13 cellular contexts compared by ENCODE assay signal in the genomic region with DNA sequence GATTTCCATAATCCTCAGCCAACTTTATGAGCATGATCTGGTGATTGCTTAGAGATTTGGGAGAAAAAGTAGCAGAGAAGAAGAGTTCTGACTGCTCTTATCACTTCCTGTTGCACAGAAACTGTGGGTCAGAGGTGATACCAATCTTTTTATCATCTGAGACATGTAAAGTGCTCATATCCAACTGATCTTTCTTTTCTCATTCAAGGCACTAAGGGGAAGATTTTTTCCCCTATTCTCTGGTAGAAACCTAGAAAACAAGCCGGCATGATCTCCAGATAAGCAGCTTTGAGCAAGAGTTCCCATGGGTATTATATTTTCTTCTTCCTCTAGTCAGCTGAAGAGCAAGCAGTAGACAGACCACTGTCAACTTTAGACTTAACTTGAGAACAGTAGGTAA. TPM values are rescaled to one million over a fixed set of nuclear protein-coding genes. Genes with fewer than 3 reads are reported as not detected.
DNase-seq lines count a peak whose midpoint lies in the region; ATAC-seq, FAIRE-seq and TF ChIP-seq lines count a peak whose summit lies in the region.
"Had no signal": no experiment of that assay in that cellular context is flagged by ENCODE, and none has a peak within 500 bp of the region (broad histone marks: within the 10 kb centered on the region; RNA-seq: fewer than 3 reads in every experiment).

No MANE protein-coding gene starts in this region.

- H3K79me2 ChIP-seq in ACC112 (ENCODE audit: control insufficient read depth, insufficient read depth, low read length, unreplicated experiment) (no peaks in the 10 kb centered on the region), K562 (ENCODE audit: control insufficient read depth, insufficient read depth, low read length) (no peaks in the 10 kb centered on the region)

- no peak overlapping the region for H2AFZ ChIP-seq in ACC112 (ENCODE audit: low read length, unreplicated experiment)
- H2AFZ ChIP-seq in K562 (ENCODE audit: low read depth, low read length), result no peak overlapping the region

- DNase-seq in Panc1 (ENCODE audit: low read depth, low spot score) (no peak), K562 (ENCODE audit: extremely low read depth in 1 of 4, low spot score in 3 of 4) (no peak), left lung (no peak), GM13976 (ENCODE audit: low spot score) (no peak), NCI-H128 (lab: John Stamatoyannopoulos, UW; ENCODE audit: unreplicated experiment) (no peak), Right ventricle myocardium superior (no peak)
- DNase-seq: effector CD4-positive, alpha-beta T cell; H9; RPMI8226; T1000 had no signal

- H3K27me3 ChIP-seq in ACC112 (ENCODE audit: insufficient read depth, low read length) (no peaks in the 10 kb centered on the region), Panc1 (ENCODE audit: control insufficient read depth, insufficient read depth, low read length) (no peaks in the 10 kb centered on the region), K562 (ENCODE audit: control insufficient read depth in 2 of 2, insufficient read depth in 2 of 2, low read length in 2 of 2) (no peaks in the 10 kb centered on the region), left lung (no peaks in the 10 kb centered on the region)

- POLR2A ChIA-PET in Panc1 (lab: Charles Lee) (no interaction called here), K562 (lab: Yijun Ruan, JAX) (no interaction called here)

- H3K9me1 ChIP-seq in K562 (ENCODE audit: control insufficient read depth, insufficient read depth, low read length), result no peaks in the 10 kb centered on the region

- in situ Hi-C loops in Panc1 (cut with HindIII; ENCODE audit: low pct_unique_long_range_greater_than_20kb, low sequenced_read_pairs), result no loop called here
- in situ Hi-C loops in K562 (cut with MboI), result no loop called here
- in situ Hi-C loops in GM13976 (cut with MboI; ENCODE audit: low sequenced_read_pairs, unreplicated experiment), result no loop called here

- no peaks in the 10 kb centered on the region for H4K20me1 ChIP-seq in K562 (replicated peaks; ENCODE audit: control insufficient read depth, insufficient read depth, low read length)

- H3K4me2 ChIP-seq in K562 (ENCODE audit: insufficient read depth, low read length), result no peak overlapping the region

- 0% methylated on average over 1 of the region's 1 CpG for WGBS in K562 (ENCODE audit: insufficient coverage, low coverage, missing lambda C conversion rate)

- ATAC-seq in GM18511 (IDR thresholded peaks at IDR 0.05; ENCODE audit: unreplicated experiment) (peak; percentile 62), Panc1 (peak; percentile 39), K562 (no peak), left lung (no peak), Right ventricle myocardium superior (ENCODE audit: poor library complexity) (no peak)

- H3K4me3 ChIP-seq in ACC112 (ENCODE audit: low read depth, low read length) (peak overlapping the region; percentile 3; the same call in 1 of the 2 replicates), Panc1 (ENCODE audit: low read depth in 2 of 2, low read length in 2 of 2) (no peak overlapping the region), K562 (no peak overlapping the region), left lung (no peak overlapping the region)

- CTCF ChIA-PET in Panc1 (lab: Charles Lee), result no interaction called here
- CTCF ChIA-PET in K562 (lab: Yijun Ruan, JAX; ENCODE audit: low intra/inter-chr PET ratio), result no interaction called here

- TF ChIP-seq CTCF in Panc1 (IDR thresholded peaks at IDR 0.05), result no peak
- no peak for TF ChIP-seq CTCF in K562 (IDR thresholded peaks at IDR 0.05 in 2 of 3, conservative IDR thresholded peaks at IDR 0.05 in 1 of 3; ENCODE audit: insufficient read depth in 2 of 3, low read depth in 1 of 3, low read length in 3 of 3)
- TF ChIP-seq CTCF in left lung (IDR thresholded peaks at IDR 0.05), result no peak
- no peak for TF ChIP-seq CTCF in GM13976 (IDR thresholded peaks at IDR 0.05; ENCODE audit: borderline replicate concordance, control extremely low read depth, extremely low read depth, insufficient read depth, missing control alignments)

- H3K36me3 ChIP-seq in ACC112 (ENCODE audit: insufficient read depth, low read length), result no peaks in the 10 kb centered on the region
- H3K36me3 ChIP-seq in Panc1 (ENCODE audit: control insufficient read depth, insufficient read depth, low read length), result no peaks in the 10 kb centered on the region; the same call in 1 of the 2 replicates
- no peaks in the 10 kb centered on the region for H3K36me3 ChIP-seq in K562 (ENCODE audit: control insufficient read depth, insufficient read depth, low read length)
- H3K36me3 ChIP-seq in left lung, result no peaks in the 10 kb centered on the region

- H3K27ac ChIP-seq in ACC112 (ENCODE audit: low read depth, low read length) (peak overlapping the region; percentile 96), Panc1 (ENCODE audit: low read length) (peak overlapping the region; percentile 81), K562 (ENCODE audit: extremely low read depth, low read depth, low read length) (no peak overlapping the region), left lung (no peak overlapping the region)

- TF ChIP-seq POLR2A in K562 (conservative IDR thresholded peaks at IDR 0.05), result no peak

- no peak for TF ChIP-seq EP300 in K562 (IDR thresholded peaks at IDR 0.05; ENCODE audit: low read length)

- intact Hi-C loops in Panc1 (cut with micrococcal nuclease; ENCODE audit: unreplicated experiment) (no loop called here), K562 (cut with micrococcal nuclease) (no loop called here), left lung (cut with DNase I) (no loop called here), Right ventricle myocardium superior (cut with DNase I) (no loop called here)

- TF ChIP-seq RAD21 in K562 (CRISPR knock-in tag; conservative IDR thresholded peaks at IDR 0.05 in 1 of 2, IDR thresholded peaks at IDR 0.05 in 1 of 2), result no peak

- no TSS peak for BruUV-seq in Panc1 (replicated peaks; lab: Mats Ljungman, UMichigan)
- no TSS peak for BruUV-seq in K562 (replicated peaks; lab: Mats Ljungman, UMichigan)

- no peak overlapping the region for H3K9ac ChIP-seq in K562 (ENCODE audit: insufficient read depth in 1 of 2, low read depth in 2 of 2, low read length in 2 of 2)

- H3K9me3 ChIP-seq in Panc1 (ENCODE audit: control insufficient read depth, insufficient read depth, low read depth, low read length), result no peaks in the 10 kb centered on the region
- H3K9me3 ChIP-seq in K562 (replicated peaks; ENCODE audit: control insufficient read depth, insufficient read depth, low read depth, low read length), result no peaks in the 10 kb centered on the region
- no peaks in the 10 kb centered on the region for H3K9me3 ChIP-seq in left lung

- H3K4me1 ChIP-seq in ACC112 (ENCODE audit: control insufficient read depth, insufficient read depth, low read length, unreplicated experiment) (peaks cover 28% of the 10 kb centered on the region), Panc1 (ENCODE audit: control insufficient read depth, insufficient read depth, low read length) (peaks cover 11% of the 10 kb centered on the region), K562 (replicated peaks in 1 of 2; ENCODE audit: control insufficient read depth in 2 of 2, insufficient read depth in 2 of 2, low read length in 2 of 2) (peaks cover 0 to 8% of the 10 kb centered on the region in 2 experiments; a peak in 3 of 5 replicates), left lung (no peaks in the 10 kb centered on the region)

- FAIRE-seq in K562 (lab: Jason Lieb, UNC), result no peak
- FAIRE-seq: frontal cortex had no signal

RNA-seq across cellular contexts. Expression of a gene that starts 29.0 kb away (rescaled TPM):
- total RNA-seq in Panc1 (2021; ENCODE audit: unreplicated experiment) (0.54 TPM), K562 (2014; rRNA removed) (not detected in 2 replicates), K562 (2014; rRNA removed; fragmentation: Illumina TruSeq; extraction: Trizol) (not detected in 2 replicates), K562 (2015; rRNA removed; fragmentation: Illumina TruSeq; extraction: Trizol) (not detected in 2 replicates), K562 (2021) (not detected in 2 replicates), left lung (under 1 TPM; 0.16 to 0.26 TPM), Right ventricle myocardium superior (not detected)
- 0.57 TPM for polyA plus RNA-seq in Panc1 (2012; ENCODE audit: insufficient read length)
- total RNA-seq in K562 (2011; cell fraction: chromatin; rRNA removed; ENCODE audit: low replicate concordance), result not detected in 2 replicates
- total RNA-seq in K562 (2011; cell fraction: nucleolus; rRNA removed), result not detected in 2 replicates
- total RNA-seq in K562 (2011; cell fraction: nucleoplasm; rRNA removed), result not detected in 2 replicates
- polyA plus RNA-seq in K562 (2011; rRNA removed) (not detected in 2 replicates), K562 (2014; fragmentation: Illumina TruSeq; extraction: Trizol) (not detected in 2 replicates), K562 (2014; fragmentation: Nextera tagmentation; extraction: Ambion mirVana) (not detected), K562 (2014; rRNA removed) (not detected in 2 replicates)
- polyA plus RNA-seq in K562 (2011; cell fraction: cytosol; rRNA removed), result not detected in 2 replicates
- not detected in 2 replicates for polyA plus RNA-seq in K562 (2011; cell fraction: nucleus; rRNA removed)
- not detected in 2 replicates for polyA plus RNA-seq in K562 (2012)
- not detected in 2 replicates for polyA minus RNA-seq in K562 (2011; rRNA and poly(A)+ RNA removed)
- polyA minus RNA-seq in K562 (2011; cell fraction: cytosol; rRNA and poly(A)+ RNA removed), result not detected in 2 replicates
- not detected in 2 replicates for polyA minus RNA-seq in K562 (2011; cell fraction: nucleus; rRNA and poly(A)+ RNA removed)
- total RNA-seq: frontal cortex, H9 had no signal

RNA-seq across cellular contexts. Expression of a gene that starts 36.0 kb away (rescaled TPM):
- total RNA-seq in Panc1 (2021; ENCODE audit: unreplicated experiment) (13.7 TPM), K562 (2014; rRNA removed) (5.2 and 6.4 TPM in 2 replicates), K562 (2014; rRNA removed; fragmentation: Illumina TruSeq; extraction: Trizol) (6.8 and 7.7 TPM in 2 replicates), K562 (2015; rRNA removed; fragmentation: Illumina TruSeq; extraction: Trizol) (7.1 and 8.0 TPM in 2 replicates), K562 (2021) (5.5 and 6.1 TPM in 2 replicates), left lung (1 to 10 TPM; 5.0 to 5.8 TPM), Right ventricle myocardium superior (4.1 TPM)
- 7.2 TPM for polyA plus RNA-seq in Panc1 (2012; ENCODE audit: insufficient read length)
- total RNA-seq in K562 (2011; cell fraction: chromatin; rRNA removed; ENCODE audit: low replicate concordance), result 5.1 and 20.8 TPM in 2 replicates
- total RNA-seq in K562 (2011; cell fraction: nucleolus; rRNA removed), result 4.8 and 7.0 TPM in 2 replicates
- total RNA-seq in K562 (2011; cell fraction: nucleoplasm; rRNA removed), result 9.5 and 11.5 TPM in 2 replicates
- polyA plus RNA-seq in K562 (2011; rRNA removed) (6.6 and 9.4 TPM in 2 replicates), K562 (2014; fragmentation: Illumina TruSeq; extraction: Trizol) (8.5 and 8.9 TPM in 2 replicates), K562 (2014; fragmentation: Nextera tagmentation; extraction: Ambion mirVana) (1 to 10 TPM; 2.7 to 2.8 TPM), K562 (2014; rRNA removed) (9.1 and 12.3 TPM in 2 replicates)
- 3.3 and 4.7 TPM in 2 replicates for polyA plus RNA-seq in K562 (2011; cell fraction: cytosol; rRNA removed)
- polyA plus RNA-seq in K562 (2011; cell fraction: nucleus; rRNA removed), result 2.4 and 2.5 TPM in 2 replicates
- 7.2 and 7.4 TPM in 2 replicates for polyA plus RNA-seq in K562 (2012)
- polyA minus RNA-seq in K562 (2011; rRNA and poly(A)+ RNA removed), result 11.8 TPM in 2 replicates
- 2.9 and 4.4 TPM in 2 replicates for polyA minus RNA-seq in K562 (2011; cell fraction: cytosol; rRNA and poly(A)+ RNA removed)
- polyA minus RNA-seq in K562 (2011; cell fraction: nucleus; rRNA and poly(A)+ RNA removed), result 5.5 and 8.1 TPM in 2 replicates

RNA-seq across cellular contexts. Expression of a gene that starts 36.1 kb away (rescaled TPM):
- total RNA-seq in Panc1 (2021; ENCODE audit: unreplicated experiment) (69.1 TPM), K562 (2014; rRNA removed) (37.7 and 38.1 TPM in 2 replicates), K562 (2014; rRNA removed; fragmentation: Illumina TruSeq; extraction: Trizol) (65.7 and 78.5 TPM in 2 replicates), K562 (2015; rRNA removed; fragmentation: Illumina TruSeq; extraction: Trizol) (62.2 and 63.9 TPM in 2 replicates), K562 (2021) (54.0 and 54.4 TPM in 2 replicates), left lung (10 to 100 TPM; 74.9 to 82.4 TPM), Right ventricle myocardium superior (57.6 TPM)
- 22.4 TPM for polyA plus RNA-seq in Panc1 (2012; ENCODE audit: insufficient read length)
- total RNA-seq in K562 (2011; cell fraction: chromatin; rRNA removed; ENCODE audit: low replicate concordance), result 52.7 and 299 TPM in 2 replicates
- 21.8 and 35.8 TPM in 2 replicates for total RNA-seq in K562 (2011; cell fraction: nucleolus; rRNA removed)
- 65.2 and 78.6 TPM in 2 replicates for total RNA-seq in K562 (2011; cell fraction: nucleoplasm; rRNA removed)
- polyA plus RNA-seq in K562 (2011; rRNA removed) (65.9 and 72.4 TPM in 2 replicates), K562 (2014; fragmentation: Illumina TruSeq; extraction: Trizol) (33.8 and 37.6 TPM in 2 replicates), K562 (2014; fragmentation: Nextera tagmentation; extraction: Ambion mirVana) (10 to 100 TPM; 35.1 to 44.1 TPM), K562 (2014; rRNA removed) (29.4 and 30.7 TPM in 2 replicates)
- 8.7 and 18.9 TPM in 2 replicates for polyA plus RNA-seq in K562 (2011; cell fraction: cytosol; rRNA removed)
- polyA plus RNA-seq in K562 (2011; cell fraction: nucleus; rRNA removed), result 45.8 and 107 TPM in 2 replicates
- polyA plus RNA-seq in K562 (2012), result 27.8 and 38.9 TPM in 2 replicates
- 177 and 186 TPM in 2 replicates for polyA minus RNA-seq in K562 (2011; rRNA and poly(A)+ RNA removed)
- 30.2 and 42.8 TPM in 2 replicates for polyA minus RNA-seq in K562 (2011; cell fraction: cytosol; rRNA and poly(A)+ RNA removed)
- polyA minus RNA-seq in K562 (2011; cell fraction: nucleus; rRNA and poly(A)+ RNA removed), result 66.2 and 144 TPM in 2 replicates

RNA-seq across cellular contexts. Expression of a gene that starts 55.7 kb away (rescaled TPM):
- total RNA-seq in Panc1 (2021; ENCODE audit: unreplicated experiment), result 2.2 TPM
- polyA plus RNA-seq in Panc1 (2012; ENCODE audit: insufficient read length), result 1.2 TPM
- total RNA-seq in K562 (2011; cell fraction: chromatin; rRNA removed; ENCODE audit: low replicate concordance), result 53.1 and 146 TPM in 2 replicates
- 30.5 and 38.8 TPM in 2 replicates for total RNA-seq in K562 (2011; cell fraction: nucleolus; rRNA removed)
- 87.9 and 144 TPM in 2 replicates for total RNA-seq in K562 (2011; cell fraction: nucleoplasm; rRNA removed)
- total RNA-seq in K562 (2014; rRNA removed), result 59.6 and 62.3 TPM in 2 replicates
- total RNA-seq in K562 (2014; rRNA removed; fragmentation: Illumina TruSeq; extraction: Trizol), result 192 and 220 TPM in 2 replicates
- total RNA-seq in K562 (2015; rRNA removed; fragmentation: Illumina TruSeq; extraction: Trizol), result 128 and 140 TPM in 2 replicates
- total RNA-seq in K562 (2021), result 128 and 129 TPM in 2 replicates
- 106 and 218 TPM in 2 replicates for polyA plus RNA-seq in K562 (2011; rRNA removed)
- 21.1 and 32.0 TPM in 2 replicates for polyA plus RNA-seq in K562 (2011; cell fraction: cytosol; rRNA removed)
- 44.8 and 55.3 TPM in 2 replicates for polyA plus RNA-seq in K562 (2011; cell fraction: nucleus; rRNA removed)
- polyA plus RNA-seq in K562 (2012), result 47.8 and 127 TPM in 2 replicates
- 120 and 129 TPM in 2 replicates for polyA plus RNA-seq in K562 (2014; fragmentation: Illumina TruSeq; extraction: Trizol)
- polyA plus RNA-seq in K562 (2014; fragmentation: Nextera tagmentation; extraction: Ambion mirVana), result 100 to 1,000 TPM; 506 to 600 TPM
- 102 and 125 TPM in 2 replicates for polyA plus RNA-seq in K562 (2014; rRNA removed)
- polyA minus RNA-seq in K562 (2011; rRNA and poly(A)+ RNA removed), result 78.8 and 104 TPM in 2 replicates
- polyA minus RNA-seq in K562 (2011; cell fraction: cytosol; rRNA and poly(A)+ RNA removed), result 27.6 and 34.3 TPM in 2 replicates
- 66.6 and 78.3 TPM in 2 replicates for polyA minus RNA-seq in K562 (2011; cell fraction: nucleus; rRNA and poly(A)+ RNA removed)
- total RNA-seq in left lung, result 1 to 10 TPM; 2.7 TPM
- 5.1 TPM for total RNA-seq in Right ventricle myocardium superior

Comparison
In these comparisons a context has a peak if more than half of its experiments do, and no peak if none do; other contexts are left out.
1. H3K27ac ChIP-seq: peak in ACC112 (single experiment) and Panc1 (single experiment); none in K562 (single experiment) and left lung (0 of 2).
2. ATAC-seq: peak in GM18511 (single experiment) and Panc1 (single experiment); none in K562 (single experiment), left lung (single experiment) and Right ventricle myocardium superior (single experiment).